ENCODE assay signal across 8 cellular contexts in the genomic region with DNA sequence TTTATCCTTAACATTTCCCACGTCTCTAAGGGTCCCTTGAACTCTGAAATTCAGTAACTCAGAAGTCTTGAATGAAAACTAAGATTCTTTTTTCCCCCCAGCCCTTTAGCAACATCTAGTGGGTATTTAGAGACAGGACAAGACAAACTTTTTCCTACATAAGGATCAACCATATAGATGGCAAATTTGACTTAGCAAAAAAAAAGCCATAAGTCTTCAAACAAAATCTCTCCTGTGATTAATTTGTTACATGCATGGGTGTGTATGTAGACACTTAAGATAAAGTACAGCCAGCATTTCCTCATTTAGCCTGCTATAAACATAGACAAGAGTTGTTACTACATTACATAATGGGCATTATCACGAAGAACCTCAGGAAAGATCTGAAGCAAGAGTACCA. TPM values are rescaled to one million over a fixed set of nuclear protein-coding genes. Genes with fewer than 3 reads are reported as not detected.
DNase-seq lines count a peak whose midpoint lies in the region; ATAC-seq and TF ChIP-seq lines count a peak whose summit lies in the region.

No MANE protein-coding gene starts in this region.

- 17 to 24% methylated on average over 2 of the region's 2 CpGs for WGBS in body of pancreas, 2 donors

- DNase-seq in DMS 273 treated with DMSO at 0.1 percent for 48 hours (lab: John Stamatoyannopoulos, UW) (peak; percentile 25), KG1 (lab: John Stamatoyannopoulos, UW) (peak; percentile 48), body of pancreas (no peak), lung microvascular endothelial cell (ENCODE audit: low read depth in 2 of 2) (peak; percentile 37 to 41), islet precursor cell (no peak), NCI-H2081 treated with DMSO at 0.1 percent for 48 hours (lab: John Stamatoyannopoulos, UW) (no peak)
- DNase-seq in effector CD8-positive, alpha-beta T cell (lab: John Stamatoyannopoulos, UW) = no peak

- TF ChIP-seq CTCF in body of pancreas (IDR thresholded peaks at IDR 0.05) = peak; percentile 31 to 72 (median 54)

- H3K9me3 ChIP-seq in body of pancreas = no peaks in the 10 kb centered on the region

- ATAC-seq in body of pancreas (no peak), HG03095 (IDR thresholded peaks at IDR 0.05; ENCODE audit: unreplicated experiment) (no peak)

- no peaks in the 10 kb centered on the region for H3K36me3 ChIP-seq in body of pancreas (replicated peaks in 1 of 2; ENCODE audit: insufficient read depth in 1 of 2, low read depth in 2 of 2)

- no peak for TF ChIP-seq POLR2A in body of pancreas (IDR thresholded peaks at IDR 0.05)

- peaks cover 7% of the 10 kb centered on the region for H3K4me1 ChIP-seq in body of pancreas

- intact Hi-C loops in body of pancreas (cut with DNase I) = no loop called here

- H3K4me3 ChIP-seq in body of pancreas = no peak overlapping the region

- H3K27me3 ChIP-seq in body of pancreas = no peaks in the 10 kb centered on the region

- no peak overlapping the region for H3K27ac ChIP-seq in body of pancreas

RNA-seq across cellular contexts. Expression of a gene that starts 29.1 kb away (rescaled TPM):
- total RNA-seq in body of pancreas (under 1 TPM; 0.33 to 0.78 TPM), lung microvascular endothelial cell (not detected in 2 replicates)

Comparison
In these comparisons a context has a peak if more than half of its experiments do, and no peak if none do; other contexts are left out.
1. DNase-seq: peak in DMS 273 treated with DMSO at 0.1 percent for 48 hours (single experiment), KG1 (single experiment) and lung microvascular endothelial cell (2 of 2); none in body of pancreas (0 of 4), effector CD8-positive, alpha-beta T cell (single experiment), islet precursor cell (single experiment) and NCI-H2081 treated with DMSO at 0.1 percent for 48 hours (single experiment).